Comparison of ENCODE assay signal across 1 cellular context in the genomic region with DNA sequence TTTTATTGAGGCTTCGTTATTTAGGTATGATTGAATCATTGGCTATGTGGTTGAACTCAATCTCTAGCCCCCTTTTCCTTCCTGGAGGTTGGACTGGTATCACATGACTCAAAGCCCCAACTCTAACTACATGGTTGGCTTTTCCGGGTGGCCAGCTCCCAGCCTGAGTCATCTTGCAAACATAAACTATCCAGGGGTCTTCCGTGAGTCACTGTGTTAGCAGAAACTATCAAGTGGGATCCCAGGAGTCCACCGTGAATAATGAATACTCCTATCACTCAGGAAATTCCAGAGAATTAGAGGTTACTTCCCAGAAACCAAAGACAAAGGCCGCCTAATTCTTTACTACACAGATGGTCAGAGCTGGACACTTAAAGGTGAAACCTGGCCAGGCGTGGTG.
A peak's percentile ranks its signal among the peaks of the same experiment; 100 is the strongest.
TF ChIP-seq lines count a peak whose summit lies in the region.

No MANE protein-coding gene starts in this region.

TF ChIP-seq in SK-N-SH, 30 proteins besides CTCF, POLR2A, EP300 and RAD21 (continued from another document):
- TF ChIP-seq, protein P1, sequence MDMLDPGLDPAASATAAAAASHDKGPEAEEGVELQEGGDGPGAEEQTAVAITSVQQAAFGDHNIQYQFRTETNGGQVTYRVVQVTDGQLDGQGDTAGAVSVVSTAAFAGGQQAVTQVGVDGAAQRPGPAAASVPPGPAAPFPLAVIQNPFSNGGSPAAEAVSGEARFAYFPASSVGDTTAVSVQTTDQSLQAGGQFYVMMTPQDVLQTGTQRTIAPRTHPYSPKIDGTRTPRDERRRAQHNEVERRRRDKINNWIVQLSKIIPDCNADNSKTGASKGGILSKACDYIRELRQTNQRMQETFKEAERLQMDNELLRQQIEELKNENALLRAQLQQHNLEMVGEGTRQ (IDR thresholded peaks at IDR 0.05; ENCODE audit: borderline replicate concordance, low read depth, low read length) = 0 out of 2 replicates have a peak, but pooled peaks have one; percentile 19
- peak; percentile 46; the same call in 1 of the 2 replicates for TF ChIP-seq POLR2AphosphoS5 (IDR thresholded peaks at IDR 0.05; ENCODE audit: low read depth, low read length)
- peak; percentile 76; the same call in 1 of the 2 replicates for TF ChIP-seq RXRA (IDR thresholded peaks at IDR 0.05; ENCODE audit: borderline replicate concordance, low read depth)
- TF ChIP-seq NFIC (IDR thresholded peaks at IDR 0.05; ENCODE audit: borderline replicate concordance) = peak; percentile 29; the same call in 1 of the 2 replicates
- TF ChIP-seq, protein P2, sequence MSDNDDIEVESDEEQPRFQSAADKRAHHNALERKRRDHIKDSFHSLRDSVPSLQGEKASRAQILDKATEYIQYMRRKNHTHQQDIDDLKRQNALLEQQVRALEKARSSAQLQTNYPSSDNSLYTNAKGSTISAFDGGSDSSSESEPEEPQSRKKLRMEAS (IDR thresholded peaks at IDR 0.05; ENCODE audit: low read depth) = peak; percentile 58; the same call in 1 of the 2 replicates
- TF ChIP-seq SIN3A (IDR thresholded peaks at IDR 0.05; ENCODE audit: borderline replicate concordance, low read depth, low read length) = peak; percentile 70; the same call in 1 of the 2 replicates
- no peak for TF ChIP-seq EZH2phosphoT487 (IDR thresholded peaks at IDR 0.05; ENCODE audit: borderline replicate concordance, low read depth)
- TF ChIP-seq ELF1 (IDR thresholded peaks at IDR 0.05) = peak; percentile 89
- TF ChIP-seq RFX5 (IDR thresholded peaks at IDR 0.05; ENCODE audit: low read length) = no peak
- TF ChIP-seq, protein P3, sequence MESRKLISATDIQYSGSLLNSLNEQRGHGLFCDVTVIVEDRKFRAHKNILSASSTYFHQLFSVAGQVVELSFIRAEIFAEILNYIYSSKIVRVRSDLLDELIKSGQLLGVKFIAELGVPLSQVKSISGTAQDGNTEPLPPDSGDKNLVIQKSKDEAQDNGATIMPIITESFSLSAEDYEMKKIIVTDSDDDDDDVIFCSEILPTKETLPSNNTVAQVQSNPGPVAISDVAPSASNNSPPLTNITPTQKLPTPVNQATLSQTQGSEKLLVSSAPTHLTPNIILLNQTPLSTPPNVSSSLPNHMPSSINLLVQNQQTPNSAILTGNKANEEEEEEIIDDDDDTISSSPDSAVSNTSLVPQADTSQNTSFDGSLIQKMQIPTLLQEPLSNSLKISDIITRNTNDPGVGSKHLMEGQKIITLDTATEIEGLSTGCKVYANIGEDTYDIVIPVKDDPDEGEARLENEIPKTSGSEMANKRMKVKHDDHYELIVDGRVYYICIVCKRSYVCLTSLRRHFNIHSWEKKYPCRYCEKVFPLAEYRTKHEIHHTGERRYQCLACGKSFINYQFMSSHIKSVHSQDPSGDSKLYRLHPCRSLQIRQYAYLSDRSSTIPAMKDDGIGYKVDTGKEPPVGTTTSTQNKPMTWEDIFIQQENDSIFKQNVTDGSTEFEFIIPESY (IDR thresholded peaks at IDR 0.05; ENCODE audit: borderline replicate concordance, low read depth) = peak; percentile 45; the same call in 1 of the 2 replicates
- TF ChIP-seq FOXJ3 (CRISPR knock-in tag; IDR thresholded peaks at IDR 0.05) = no peak
- TF ChIP-seq FOSL2 (IDR thresholded peaks at IDR 0.05; ENCODE audit: borderline replicate concordance, low read depth) = peak; percentile 99
- TF ChIP-seq, protein P4, sequence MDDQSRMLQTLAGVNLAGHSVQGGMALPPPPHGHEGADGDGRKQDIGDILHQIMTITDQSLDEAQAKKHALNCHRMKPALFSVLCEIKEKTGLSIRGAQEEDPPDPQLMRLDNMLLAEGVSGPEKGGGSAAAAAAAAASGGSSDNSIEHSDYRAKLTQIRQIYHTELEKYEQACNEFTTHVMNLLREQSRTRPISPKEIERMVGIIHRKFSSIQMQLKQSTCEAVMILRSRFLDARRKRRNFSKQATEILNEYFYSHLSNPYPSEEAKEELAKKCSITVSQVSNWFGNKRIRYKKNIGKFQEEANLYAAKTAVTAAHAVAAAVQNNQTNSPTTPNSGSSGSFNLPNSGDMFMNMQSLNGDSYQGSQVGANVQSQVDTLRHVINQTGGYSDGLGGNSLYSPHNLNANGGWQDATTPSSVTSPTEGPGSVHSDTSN (IDR thresholded peaks at IDR 0.05) = peak; percentile 85
- TF ChIP-seq FOXM1 (IDR thresholded peaks at IDR 0.05; ENCODE audit: low read depth) = 0 out of 2 replicates have a peak, but pooled peaks have one; percentile 43
- TF ChIP-seq TCF12 (IDR thresholded peaks at IDR 0.05) = peak; percentile 89
- TF ChIP-seq, protein P5, sequence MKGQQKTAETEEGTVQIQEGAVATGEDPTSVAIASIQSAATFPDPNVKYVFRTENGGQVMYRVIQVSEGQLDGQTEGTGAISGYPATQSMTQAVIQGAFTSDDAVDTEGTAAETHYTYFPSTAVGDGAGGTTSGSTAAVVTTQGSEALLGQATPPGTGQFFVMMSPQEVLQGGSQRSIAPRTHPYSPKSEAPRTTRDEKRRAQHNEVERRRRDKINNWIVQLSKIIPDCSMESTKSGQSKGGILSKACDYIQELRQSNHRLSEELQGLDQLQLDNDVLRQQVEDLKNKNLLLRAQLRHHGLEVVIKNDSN (IDR thresholded peaks at IDR 0.05; ENCODE audit: borderline replicate concordance, low read depth) = peak; percentile 87
- peak; percentile 94 for TF ChIP-seq JUND (IDR thresholded peaks at IDR 0.05)
- TF ChIP-seq TEAD4 (IDR thresholded peaks at IDR 0.05; ENCODE audit: borderline replicate concordance, insufficient read depth) = peak; percentile 74
TF ChIP-seq in SK-N-SH: peak in this region for 16.
